8 cellular contexts compared by ENCODE assay signal in the genomic region with DNA sequence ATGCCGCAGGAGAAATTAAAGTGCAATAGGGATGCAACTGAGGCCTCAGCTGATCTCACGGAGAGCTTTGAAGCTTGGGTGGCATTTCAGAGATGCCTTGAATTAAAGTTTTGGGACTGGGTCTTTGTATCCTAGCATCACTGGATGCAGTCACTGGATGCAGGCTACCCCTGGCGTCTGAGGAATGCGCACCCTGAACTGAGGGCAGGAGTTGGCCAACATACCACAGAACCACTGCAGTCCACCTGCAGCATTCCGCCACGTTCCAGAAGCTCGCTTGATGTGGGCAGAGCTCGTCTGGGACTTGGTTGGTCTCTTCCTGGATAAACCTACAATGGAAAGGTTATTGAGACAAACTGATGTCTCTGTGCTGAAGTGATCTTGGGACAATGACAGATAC. TPM values are rescaled to one million over a fixed set of nuclear protein-coding genes. Genes with fewer than 3 reads are reported as not detected.
"Had no signal": no experiment of that assay in that cellular context is flagged by ENCODE, and none has a peak within 500 bp of the region (broad histone marks: within the 10 kb centered on the region; RNA-seq: fewer than 3 reads in every experiment).

No MANE protein-coding gene starts in this region.

- ATAC-seq: GM12878 had no signal

- H3K4me3 ChIP-seq: GM12878 had no signal

- DNase-seq: GDM1, GF-D8 had no signal

- FAIRE-seq: G401.6, GM12878, GM12891, GM12892, GM18507, GM19239 had no signal

RNA-seq across cellular contexts. Expression of a gene that starts 34.1 kb away (rescaled TPM):
- total RNA-seq: GM12878 had no signal
- polyA plus RNA-seq: GM12878 had no signal
